Comparison of ENCODE assay signal across 18 cellular contexts in the genomic region with DNA sequence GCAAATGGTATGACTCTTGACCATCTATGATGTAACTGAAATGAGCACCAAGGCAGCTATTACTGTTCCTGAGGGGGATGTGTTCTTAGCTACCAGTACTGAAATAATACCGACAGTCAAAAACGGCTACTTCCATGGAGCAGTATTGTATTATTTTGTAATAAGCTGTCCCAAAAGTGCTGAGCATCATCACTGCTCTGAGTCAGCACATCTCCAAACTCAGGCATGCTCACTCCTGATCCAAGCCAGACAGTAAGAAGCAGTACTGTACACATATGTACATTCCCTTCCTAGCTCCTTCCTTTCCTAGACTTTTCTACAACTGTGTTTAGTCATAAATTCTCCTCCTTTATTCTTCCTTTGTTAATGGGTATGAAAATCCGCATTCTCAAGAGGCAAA. TPM values are rescaled to one million over a fixed set of nuclear protein-coding genes. Genes with fewer than 3 reads are reported as not detected.
DNase-seq lines count a peak whose midpoint lies in the region; ATAC-seq, FAIRE-seq and TF ChIP-seq lines count a peak whose summit lies in the region.
"Had no signal": no experiment of that assay in that cellular context is flagged by ENCODE, and none has a peak within 500 bp of the region (broad histone marks: within the 10 kb centered on the region; RNA-seq: fewer than 3 reads in every experiment).

No MANE protein-coding gene starts in this region.

- H3K4me1 Mint-ChIP-seq in memory B cell, result peaks cover 36% of the 10 kb centered on the region

- H3K36me3 Mint-ChIP-seq in memory B cell, result peaks cover 5% of the 10 kb centered on the region

- ATAC-seq in memory B cell (ENCODE audit: low read depth) (no peak), GM18517 (IDR thresholded peaks at IDR 0.05; ENCODE audit: unreplicated experiment) (no peak), omental fat pad (ENCODE audit: low FRiP score) (no peak)

- H3K9me3 Mint-ChIP-seq in memory B cell, result no peaks in the 10 kb centered on the region

- peak overlapping the region; percentile 24 for H3K27ac Mint-ChIP-seq in memory B cell

- TF ChIP-seq CTCF in AG09309 (IDR thresholded peaks at IDR 0.05; ENCODE audit: control insufficient read depth, insufficient read depth, low read depth, low read length, missing control alignments) (no peak), choroid plexus epithelial cell (conservative IDR thresholded peaks at IDR 0.05; ENCODE audit: low read depth, low read length) (no peak), omental fat pad (IDR thresholded peaks at IDR 0.05) (no peak)

- H3K4me3 ChIP-seq in AG09309 (ENCODE audit: control insufficient read depth, low read depth, low read length) (no peak overlapping the region), choroid plexus epithelial cell (ENCODE audit: low read depth, low read length) (no peak overlapping the region)
- H3K4me3 ChIP-seq: esophagus muscularis mucosa, prostate gland had no signal

- FAIRE-seq in HTR-8/SVneo (lab: Jason Lieb, UNC), result peak; percentile 93
- FAIRE-seq: colon had no signal

- H3K27me3 Mint-ChIP-seq in memory B cell, result no peaks in the 10 kb centered on the region

- DNase-seq in AG09309 (ENCODE audit: low read depth) (peak; percentile 38), HTR-8/SVneo (ENCODE audit: insufficient read length, low spot score) (no peak), choroid plexus epithelial cell (ENCODE audit: low read depth) (peak; percentile 67), memory B cell (ENCODE audit: low spot score in 2 of 2) (no peak), cerebellar nuclear complex (lab: John Stamatoyannopoulos, UW) (no peak), NCI-H1105 treated with DMSO at 0.1 percent for 48 hours (lab: John Stamatoyannopoulos, UW) (no peak), omental fat pad (ENCODE audit: low spot score) (no peak)
- DNase-seq: activated CD8-positive, alpha-beta memory T cell treated with anti-CD3 and anti-CD28 coated beads for 24 hours; activated naive CD4-positive, alpha-beta T cell treated with Interleukin-2 at 50 U/mL for 16 hours; NCI-H1694; NCI-H526; T1000 had no signal

- no peak overlapping the region for H3K4me3 Mint-ChIP-seq in memory B cell

RNA-seq across cellular contexts. Expression of a gene that starts 8.5 kb away (rescaled TPM):
- total RNA-seq in omental fat pad, result 100 to 1,000 TPM in 3 of 4 donors, 10 to 100 TPM in 1; 96.1 to 133 (median 114) TPM

RNA-seq across cellular contexts. Expression of a gene that starts 29.7 kb away (rescaled TPM):
- 10 to 100 TPM; 29.4 to 38.8 (median 35.3) TPM for total RNA-seq in omental fat pad

RNA-seq across cellular contexts. Expression of a gene that starts 35.8 kb away (rescaled TPM):
- under 1 TPM in 1 of 4 donors, not detected in 3; 0.28 TPM for total RNA-seq in omental fat pad
- total RNA-seq: esophagus muscularis mucosa, mononuclear cell, RPMI7951 had no signal

RNA-seq across cellular contexts. Expression of a gene that starts 46.2 kb away (rescaled TPM):
- 10 to 100 TPM in 3 of 4 donors, 1 to 10 TPM in 1; 1.6 to 13.9 (median 11.3) TPM for total RNA-seq in omental fat pad

Comparison
In these comparisons a context has a peak if more than half of its experiments do, and no peak if none do; other contexts are left out.
1. DNase-seq: peak in AG09309 (single experiment) and choroid plexus epithelial cell (single experiment); none in HTR-8/SVneo (single experiment), memory B cell (0 of 2), cerebellar nuclear complex (0 of 2), NCI-H1105 treated with DMSO at 0.1 percent for 48 hours (single experiment) and omental fat pad (single experiment).